8 cellular contexts compared by ENCODE assay signal in the genomic region with DNA sequence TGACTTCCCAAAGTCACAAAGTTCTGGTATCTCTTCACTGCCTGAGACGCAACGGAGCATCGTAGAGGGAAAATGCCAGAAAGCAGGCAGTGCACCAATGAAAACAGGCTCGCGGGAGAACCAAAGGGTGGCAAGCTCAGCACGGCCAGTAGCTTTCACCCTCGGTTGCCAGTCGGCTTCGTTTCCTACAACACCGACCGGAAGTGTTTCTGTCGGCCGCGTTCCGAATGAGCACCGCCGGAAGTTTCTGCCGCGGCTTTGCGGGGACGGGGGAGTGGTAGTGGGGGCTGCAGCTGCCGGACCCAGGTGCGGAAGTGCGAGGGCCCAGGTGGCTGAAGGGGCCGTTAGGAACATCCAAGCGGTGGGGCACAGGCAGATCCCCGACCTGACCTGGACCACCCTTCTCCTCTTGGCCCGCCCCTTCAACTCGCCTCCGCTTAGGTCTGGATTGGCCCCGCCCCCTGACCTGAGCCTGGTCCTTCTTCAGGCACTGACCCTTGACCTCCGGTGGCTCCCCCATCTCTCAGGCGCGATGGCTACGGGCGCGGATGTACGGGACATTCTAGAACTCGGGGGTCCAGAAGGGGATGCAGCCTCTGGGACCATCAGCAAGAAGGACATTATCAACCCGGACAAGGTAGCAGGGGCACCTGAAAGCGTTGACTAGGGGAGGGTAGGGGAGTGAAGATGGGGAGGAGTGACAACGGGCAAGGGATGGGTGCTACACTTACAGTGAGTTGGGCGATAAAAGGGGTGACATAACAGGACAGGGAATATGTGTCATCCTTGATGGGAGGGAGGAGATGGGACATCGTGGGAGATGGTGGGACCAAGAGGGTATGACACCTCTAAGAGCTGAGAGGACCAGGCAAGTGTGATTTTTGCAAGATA. TPM values are rescaled to one million over a fixed set of nuclear protein-coding genes. Genes with fewer than 3 reads are reported as not detected.
DNase-seq lines count a peak whose midpoint lies in the region; ATAC-seq and TF ChIP-seq lines count a peak whose summit lies in the region.

Gene DMAP1 (plus strand): TSS at position 250 of the 891 bp plus-strand sequence. CDS start 283 bp downstream, at position 533.

- peaks cover 36% of the 10 kb centered on the region for H3K4me1 Mint-ChIP-seq in stimulated activated naive CD8-positive, alpha-beta T cell treated with anti-CD3 and anti-CD28 coated beads, Interleukin-15, amount 100 ng/mL, for 72 hours

- in situ Hi-C loops in GM23248 (cut with MboI): no loop called here

- H3K4me3 Mint-ChIP-seq in stimulated activated naive CD8-positive, alpha-beta T cell treated with anti-CD3 and anti-CD28 coated beads, Interleukin-15, amount 100 ng/mL, for 72 hours: peak within 1 kb of the TSS; percentile 94 to 95

- peak; percentile 93 for ATAC-seq in stimulated activated naive CD8-positive, alpha-beta T cell treated with anti-CD3 and anti-CD28 coated beads, Interleukin-15, amount 100 ng/mL, for 72 hours

- H2AFZ ChIP-seq in GM23248 (peak within 1 kb of the TSS; percentile 98), neural cell (ENCODE audit: low read depth, low read length) (peak within 1 kb of the TSS; percentile 86)

- no peaks in the 10 kb centered on the region for H3K9me3 Mint-ChIP-seq in stimulated activated naive CD8-positive, alpha-beta T cell treated with anti-CD3 and anti-CD28 coated beads, Interleukin-15, amount 100 ng/mL, for 72 hours

- H4K20me1 ChIP-seq in GM23248 (ENCODE audit: insufficient read depth): no peaks in the 10 kb centered on the region
- H4K20me1 ChIP-seq in neural cell (ENCODE audit: insufficient read depth): no peaks in the 10 kb centered on the region

- H3K36me3 ChIP-seq in GM23248 (ENCODE audit: low read depth) (no peaks in the 10 kb centered on the region), neural cell (ENCODE audit: insufficient read depth, low read length) (no peaks in the 10 kb centered on the region)

- TF ChIP-seq CTCF in fibroblast of villous mesenchyme (IDR thresholded peaks at IDR 0.05; ENCODE audit: insufficient read depth, low read depth, low read length) (no peak), neural cell (IDR thresholded peaks at IDR 0.05; ENCODE audit: poor library complexity, severe bottlenecking) (peak; percentile 67)

- H3K4me1 ChIP-seq in GM23248 (ENCODE audit: insufficient read depth): 0 out of 2 replicates have a peak, but pooled peaks cover 5% of the 10 kb centered on the region

- peak within 1 kb of the TSS; percentile 98 for H3K27ac Mint-ChIP-seq in stimulated activated naive CD8-positive, alpha-beta T cell treated with anti-CD3 and anti-CD28 coated beads, Interleukin-15, amount 100 ng/mL, for 72 hours

- H3K27ac ChIP-seq in GM23248 (no peak within 1 kb of the TSS), neural cell (ENCODE audit: low read length) (peak within 1 kb of the TSS; percentile 34)

- 2 to 3% methylated on average over 35 to 42 of the region's 44 CpGs for WGBS in GM23248 (ENCODE audit: low coverage in 1 of 2, low lambda C conversion rate in 2 of 2, missing lambda C conversion rate in 2 of 2), 2 experiments

- peak; percentile 78 for TF ChIP-seq RAD21 in neural cell (conservative IDR thresholded peaks at IDR 0.05)

- H3K27me3 ChIP-seq in GM23248 (replicated peaks; ENCODE audit: insufficient read depth): no peaks in the 10 kb centered on the region
- H3K27me3 ChIP-seq in neural cell (ENCODE audit: insufficient read depth, low read depth, low read length): no peaks in the 10 kb centered on the region

- H3K4me2 ChIP-seq in GM23248 (ENCODE audit: unreplicated experiment) (peak within 1 kb of the TSS; percentile 85), neural cell (ENCODE audit: low read length) (peak within 1 kb of the TSS; percentile 96)

- no peaks in the 10 kb centered on the region for H3K9me3 ChIP-seq in GM23248 (ENCODE audit: low read depth)
- no peaks in the 10 kb centered on the region for H3K9me3 ChIP-seq in neural cell (ENCODE audit: low read length)

- DNase-seq in DMS153 treated with DMSO at 0.1 percent for 48 hours (lab: John Stamatoyannopoulos, UW; ENCODE audit: unreplicated experiment) (peak; percentile 89), GM23248 (peak; percentile 92), M059J (ENCODE audit: low read depth) (peak; percentile 77), SHP77 treated with DMSO at 0.1 percent for 48 hours (lab: John Stamatoyannopoulos, UW) (peak; percentile 69), fibroblast of villous mesenchyme (ENCODE audit: low read depth) (peak; percentile 84)
- peak; percentile 94 for DNase-seq in activated effector memory CD4-positive, alpha-beta T cell treated with anti-CD3 and anti-CD28 coated beads, Interleukin-2, amount 50 U/mL, for 16 hours
- peak; percentile 88 to 90 for DNase-seq in stimulated activated naive CD8-positive, alpha-beta T cell treated with anti-CD3 and anti-CD28 coated beads, Interleukin-15, amount 100 ng/mL, for 72 hours

- H3K4me3 ChIP-seq in GM23248 (peak within 1 kb of the TSS; percentile 99), fibroblast of villous mesenchyme (ENCODE audit: low read depth, low read length) (peak within 1 kb of the TSS; percentile 97), neural cell (ENCODE audit: low read length) (peak within 1 kb of the TSS; percentile 73)

- H3K9ac ChIP-seq in GM23248 (peak within 1 kb of the TSS; percentile 93), neural cell (ENCODE audit: low read length) (peak within 1 kb of the TSS; percentile 80)

- H3F3A ChIP-seq in GM23248 (ENCODE audit: insufficient read depth) (no peaks in the 10 kb centered on the region), neural cell (ENCODE audit: insufficient read depth, low read length, poor library complexity, severe bottlenecking) (no peaks in the 10 kb centered on the region)

- no peaks in the 10 kb centered on the region for H3K27me3 Mint-ChIP-seq in stimulated activated naive CD8-positive, alpha-beta T cell treated with anti-CD3 and anti-CD28 coated beads, Interleukin-15, amount 100 ng/mL, for 72 hours

- peak; percentile 65 for TF ChIP-seq EP300 in neural cell (conservative IDR thresholded peaks at IDR 0.05; ENCODE audit: poor library complexity, severe bottlenecking)

- no peaks in the 10 kb centered on the region for H3K9me2 ChIP-seq in GM23248 (ENCODE audit: insufficient read depth)
- H3K9me2 ChIP-seq in neural cell (ENCODE audit: insufficient read depth, low read length): no peaks in the 10 kb centered on the region

- H3K79me2 ChIP-seq in GM23248 (ENCODE audit: insufficient read depth): peaks cover 8% of the 10 kb centered on the region
- H3K79me2 ChIP-seq in neural cell (replicated peaks; ENCODE audit: insufficient read depth, low read length): peaks cover 7% of the 10 kb centered on the region

TF ChIP-seq in neural cell, 6 proteins besides CTCF, POLR2A, EP300 and RAD21:
- TF ChIP-seq EZH2 (IDR thresholded peaks at IDR 0.05; ENCODE audit: borderline replicate concordance, insufficient read depth, low read length, poor library complexity, severe bottlenecking): no peak
- peak; percentile 76 for TF ChIP-seq MXI1 (conservative IDR thresholded peaks at IDR 0.05; ENCODE audit: poor library complexity, severe bottlenecking)
- TF ChIP-seq, protein P1, sequence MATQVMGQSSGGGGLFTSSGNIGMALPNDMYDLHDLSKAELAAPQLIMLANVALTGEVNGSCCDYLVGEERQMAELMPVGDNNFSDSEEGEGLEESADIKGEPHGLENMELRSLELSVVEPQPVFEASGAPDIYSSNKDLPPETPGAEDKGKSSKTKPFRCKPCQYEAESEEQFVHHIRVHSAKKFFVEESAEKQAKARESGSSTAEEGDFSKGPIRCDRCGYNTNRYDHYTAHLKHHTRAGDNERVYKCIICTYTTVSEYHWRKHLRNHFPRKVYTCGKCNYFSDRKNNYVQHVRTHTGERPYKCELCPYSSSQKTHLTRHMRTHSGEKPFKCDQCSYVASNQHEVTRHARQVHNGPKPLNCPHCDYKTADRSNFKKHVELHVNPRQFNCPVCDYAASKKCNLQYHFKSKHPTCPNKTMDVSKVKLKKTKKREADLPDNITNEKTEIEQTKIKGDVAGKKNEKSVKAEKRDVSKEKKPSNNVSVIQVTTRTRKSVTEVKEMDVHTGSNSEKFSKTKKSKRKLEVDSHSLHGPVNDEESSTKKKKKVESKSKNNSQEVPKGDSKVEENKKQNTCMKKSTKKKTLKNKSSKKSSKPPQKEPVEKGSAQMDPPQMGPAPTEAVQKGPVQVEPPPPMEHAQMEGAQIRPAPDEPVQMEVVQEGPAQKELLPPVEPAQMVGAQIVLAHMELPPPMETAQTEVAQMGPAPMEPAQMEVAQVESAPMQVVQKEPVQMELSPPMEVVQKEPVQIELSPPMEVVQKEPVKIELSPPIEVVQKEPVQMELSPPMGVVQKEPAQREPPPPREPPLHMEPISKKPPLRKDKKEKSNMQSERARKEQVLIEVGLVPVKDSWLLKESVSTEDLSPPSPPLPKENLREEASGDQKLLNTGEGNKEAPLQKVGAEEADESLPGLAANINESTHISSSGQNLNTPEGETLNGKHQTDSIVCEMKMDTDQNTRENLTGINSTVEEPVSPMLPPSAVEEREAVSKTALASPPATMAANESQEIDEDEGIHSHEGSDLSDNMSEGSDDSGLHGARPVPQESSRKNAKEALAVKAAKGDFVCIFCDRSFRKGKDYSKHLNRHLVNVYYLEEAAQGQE (IDR thresholded peaks at IDR 0.05; ENCODE audit: borderline replicate concordance): peak; percentile 71
- TF ChIP-seq TAF1 (IDR thresholded peaks at IDR 0.05; ENCODE audit: low read depth): no peak
- peak; percentile 88 for TF ChIP-seq POLR2AphosphoS5 (IDR thresholded peaks at IDR 0.05)
- TF ChIP-seq SMC3 (conservative IDR thresholded peaks at IDR 0.05; ENCODE audit: poor library complexity): peak; percentile 76

RNA-seq across cellular contexts. Expression of gene DMAP1, which starts in this region (rescaled TPM):
- total RNA-seq in GM23248 (2014; rRNA removed; shearing (Covaris generic)): 9.6 and 16.0 TPM in 2 replicates
- polyA plus RNA-seq in GM23248 (2016; fragmentation: Nextera tagmentation; extraction: Ambion mirVana) (30.5 and 32.7 TPM in 2 replicates), neural cell (46.4 and 55.6 TPM in 2 replicates)
- total RNA-seq in M059J (2014; rRNA removed; shearing (Covaris generic)): 13.7 and 29.3 TPM in 2 replicates
- total RNA-seq in fibroblast of villous mesenchyme: 14.7 and 19.0 TPM in 2 replicates
- 41.2 and 41.9 TPM in 2 replicates for polyA minus RNA-seq in neural cell
